Comparison of ENCODE assay signal across 29 cellular contexts in the genomic region with DNA sequence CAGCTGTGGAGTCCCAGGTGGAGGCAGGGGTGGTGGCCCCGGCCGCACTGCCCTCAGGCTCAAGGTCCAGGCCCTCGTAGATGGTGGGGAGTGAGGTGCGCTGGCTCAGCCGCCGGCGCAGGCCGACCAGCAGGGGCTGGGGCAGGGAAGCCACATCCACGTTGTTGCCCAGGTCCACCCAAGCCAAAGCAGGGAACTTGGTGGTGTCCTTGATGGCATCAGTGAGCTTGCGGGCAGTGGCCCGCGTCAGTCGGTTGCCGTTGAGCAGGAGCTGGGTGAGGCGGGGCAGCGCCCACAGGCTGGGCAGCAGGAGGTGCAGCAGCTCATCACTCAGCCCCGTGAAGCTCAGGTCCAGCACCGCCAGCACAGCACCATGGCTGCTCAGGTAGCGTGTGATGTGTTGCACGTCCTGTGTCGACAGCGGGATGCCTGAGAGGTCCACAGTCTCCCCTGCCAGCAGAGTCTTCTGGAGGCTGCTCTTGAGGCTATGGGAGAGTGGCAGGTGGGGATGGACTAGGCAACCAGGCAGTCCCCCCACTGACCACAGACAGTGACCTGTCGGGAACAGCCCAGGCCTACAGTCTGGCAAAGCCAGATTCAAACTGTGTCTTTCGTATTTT. TPM values are rescaled to one million over a fixed set of nuclear protein-coding genes. Genes with fewer than 3 reads are reported as not detected.
"Had no signal": no experiment of that assay in that cellular context is flagged by ENCODE, and none has a peak within 500 bp of the region (broad histone marks: within the 10 kb centered on the region; RNA-seq: fewer than 3 reads in every experiment).

No MANE protein-coding gene starts in this region.

- ATAC-seq: activated CD8-positive, alpha-beta T cell treated with anti-CD3 and anti-CD28 coated beads for 36 hours; activated T-cell treated with anti-CD3 and anti-CD28 coated beads, Interleukin-2, amount 50 U/mL, for 72 hours; activated T-helper 17 cell treated with anti-CD3 and anti-CD28 coated beads, Interleukin-2, amount 50 U/mL, for 72 hours; PC-3 had no signal

- H3K36me3 ChIP-seq: SJCRH30 had no signal

- H3K27ac ChIP-seq: Peyer's patch, SJCRH30, SK-N-MC had no signal

- H3K27me3 ChIP-seq: ascending aorta, cardiac muscle cell, Peyer's patch, SJCRH30 had no signal

- H3K4me3 ChIP-seq: ascending aorta, cardiac muscle cell, Peyer's patch, SJCRH30, SK-N-MC had no signal

- H3K9me3 ChIP-seq: ascending aorta, Peyer's patch, SJCRH30 had no signal

- DNase-seq: activated CD4-positive, alpha-beta T cell treated with anti-CD3 and anti-CD28 coated beads, Interleukin-2, amount 10 ng/mL, durations not matched to agents 24 days and 14 days; activated CD4-positive, alpha-beta T cell treated with anti-CD3 and anti-CD28 coated beads, Interleukin-2, amount 50 U/mL, for 4 hours; activated CD8-positive, alpha-beta T cell treated with anti-CD3 and anti-CD28 coated beads for 36 hours; activated effector memory CD4-positive, alpha-beta T cell treated with anti-CD3 and anti-CD28 coated beads, Interleukin-2, amount 50 U/mL, for 16 hours; activated naive CD4-positive, alpha-beta T cell; activated naive CD4-positive, alpha-beta T cell treated with anti-CD3 and anti-CD28 coated beads, Interleukin-2, amount 50 U/mL, for 16 hours; activated naive CD8-positive, alpha-beta T cell treated with anti-CD3 and anti-CD28 coated beads for 36 hours; activated T-cell treated with anti-CD3 and anti-CD28 coated beads, Interleukin-2, amount 50 U/mL, for 1 hour; activated T-cell treated with anti-CD3 and anti-CD28 coated beads, Interleukin-2, amount 50 U/mL, for 72 hours; amygdala; KG1; MM.1S; MV-4-11; NCI-H1092; NCI-H1436 treated with DMSO at 0.1 percent for 48 hours; NCI-H1694 treated with DMSO at 0.1 percent for 48 hours; NCI-H2029; NCI-H345; NCI-H524 treated with DMSO at 0.1 percent for 48 hours; NK-92 treated with Interleukin-12 subunit alpha and Interleukin-12 subunit beta, amount 100 ng/mL, for 24 hours; PC-3; Right ventricle myocardium superior; SJCRH30; T1000 had no signal

RNA-seq across cellular contexts. Expression of gene GGT1, which starts 17.0 kb away (rescaled TPM):
- total RNA-seq: ascending aorta had no signal
